ENCODE assay signal across 39 cellular contexts in the genomic region with DNA sequence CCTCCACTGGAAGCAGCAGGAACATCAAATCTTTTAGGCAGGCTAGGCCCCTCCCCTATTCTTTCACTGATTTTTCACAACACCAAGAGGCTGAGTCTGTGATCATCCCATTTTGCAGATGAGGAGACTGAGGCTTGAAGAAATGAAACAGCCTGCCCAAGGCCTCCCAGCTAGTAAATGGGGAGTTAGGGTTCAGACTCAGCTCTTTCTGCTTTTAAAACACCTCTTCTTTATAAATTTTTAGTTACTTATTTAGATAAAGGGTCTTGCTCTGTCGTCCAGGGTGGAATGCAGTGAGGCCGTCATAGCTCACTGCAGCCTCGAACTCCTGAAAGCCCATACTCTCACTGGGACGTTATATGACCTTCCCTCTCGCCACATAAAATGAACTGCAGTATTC.
"Had no signal": no experiment of that assay in that cellular context is flagged by ENCODE, and none has a peak within 500 bp of the region (broad histone marks: within the 10 kb centered on the region; RNA-seq: fewer than 3 reads in every experiment).

No MANE protein-coding gene starts in this region.

- H3K27me3 Mint-ChIP-seq: activated naive CD4-positive, alpha-beta T cell treated with anti-CD3 and anti-CD28 coated beads, Interleukin-2, amount 10 ng/mL, durations not matched to agents 7 days and 5 days; activated naive CD4-positive, alpha-beta T cell treated with anti-CD3 and anti-CD28 coated beads, Interleukin-2, amount 50 U/mL, for 24 hours; activated naive CD8-positive, alpha-beta T cell; activated naive CD8-positive, alpha-beta T cell treated with anti-CD3 and anti-CD28 coated beads for 36 hours; activated naive CD8-positive, alpha-beta T cell treated with anti-CD3 and anti-CD28 coated beads, Interleukin-2, amount 10 ng/mL, durations not matched to agents 7 days and 5 days; activated T-cell treated with anti-CD3 and anti-CD28 coated beads, Interleukin-2, amount 50 U/mL, for 24 hours; activated T-helper 17 cell treated with anti-CD3 and anti-CD28 coated beads, Interleukin-2, amount 50 U/mL, for 72 hours; brain; central memory CD8-positive, alpha-beta T cell had no signal

- ATAC-seq: activated naive CD4-positive, alpha-beta T cell treated with anti-CD3 and anti-CD28 coated beads, Interleukin-2, amount 50 U/mL, for 72 hours; activated naive CD8-positive, alpha-beta T cell treated with anti-CD3 and anti-CD28 coated beads, Interleukin-2, amount 50 U/mL, for 24 hours; activated T-cell treated with anti-CD3 and anti-CD28 coated beads, Interleukin-2, amount 50 U/mL, for 4 hours; activated T-cell treated with anti-CD3 and anti-CD28 coated beads, Interleukin-2, amount 50 U/mL, for 72 hours; activated T-helper 17 cell treated with anti-CD3 and anti-CD28 coated beads, Interleukin-2, amount 50 U/mL, for 72 hours; body of pancreas had no signal

- H3K4me1 Mint-ChIP-seq: activated T-helper 17 cell treated with anti-CD3 and anti-CD28 coated beads, Interleukin-2, amount 50 U/mL, for 72 hours had no signal

- DNase-seq: activated effector memory CD4-positive, alpha-beta T cell treated with anti-CD3 and anti-CD28 coated beads, Interleukin-2, amount 50 U/mL, for 16 hours; activated effector memory CD4-positive, alpha-beta T cell treated with Interleukin-2 at 50 U/mL for 16 hours; activated gamma-delta T cell; activated gamma-delta T cell treated with Interleukin-2 at 50 U/mL for 16 hours; activated naive CD4-positive, alpha-beta T cell; activated naive CD4-positive, alpha-beta T cell treated with anti-CD3 and anti-CD28 coated beads for 36 hours; activated naive CD4-positive, alpha-beta T cell treated with anti-CD3 and anti-CD28 coated beads, Interleukin-2, amount 10 ng/mL, durations not matched to agents 7 days and 5 days; activated naive CD4-positive, alpha-beta T cell treated with anti-CD3 and anti-CD28 coated beads, Interleukin-2, amount 50 U/mL, for 16 hours; activated naive CD4-positive, alpha-beta T cell treated with Interleukin-2 at 50 U/mL for 16 hours; activated naive CD8-positive, alpha-beta T cell treated with anti-CD3 and anti-CD28 coated beads for 36 hours; activated naive CD8-positive, alpha-beta T cell treated with anti-CD3 and anti-CD28 coated beads, Interleukin-2, amount 10 ng/mL, durations not matched to agents 7 days and 5 days; activated naive CD8-positive, alpha-beta T cell treated with anti-CD3 and anti-CD28 coated beads, Interleukin-2, amount 50 U/mL, for 24 hours; activated T-cell treated with anti-CD3 and anti-CD28 coated beads, Interleukin-2, amount 50 U/mL, for 1 hour; activated T-cell treated with anti-CD3 and anti-CD28 coated beads, Interleukin-2, amount 50 U/mL, for 24 hours; activated T-cell treated with anti-CD3 and anti-CD28 coated beads, Interleukin-2, amount 50 U/mL, for 4 hours; activated T-cell treated with anti-CD3 and anti-CD28 coated beads, Interleukin-2, amount 50 U/mL, for 48 hours; activated T-cell treated with anti-CD3 and anti-CD28 coated beads, Interleukin-2, amount 50 U/mL, for 72 hours; adrenal gland; amniotic stem cell; amygdala; anterior cingulate cortex; aorta; body of pancreas; brain microvascular endothelial cell; caudate nucleus; central memory CD4-positive, alpha-beta T cell; cerebellar nuclear complex had no signal

- H3K36me3 ChIP-seq: adrenal gland, breast epithelium, cardiac muscle cell had no signal

- H3K27me3 ChIP-seq: adrenal gland, ascending aorta, body of pancreas, brain microvascular endothelial cell, breast epithelium, cardiac muscle cell had no signal

- H3K36me3 Mint-ChIP-seq: activated naive CD4-positive, alpha-beta T cell treated with anti-CD3 and anti-CD28 coated beads, Interleukin-2, amount 10 ng/mL, durations not matched to agents 7 days and 5 days; activated naive CD4-positive, alpha-beta T cell treated with anti-CD3 and anti-CD28 coated beads, Interleukin-2, amount 50 U/mL, for 24 hours; activated naive CD4-positive, alpha-beta T cell treated with anti-CD3 and anti-CD28 coated beads, Interleukin-2, amount 50 U/mL, for 72 hours; activated naive CD8-positive, alpha-beta T cell treated with anti-CD3 and anti-CD28 coated beads, Interleukin-2, amount 10 ng/mL, durations not matched to agents 7 days and 5 days had no signal

- H3K4me3 Mint-ChIP-seq: activated naive CD4-positive, alpha-beta T cell treated with anti-CD3 and anti-CD28 coated beads for 36 hours; activated naive CD4-positive, alpha-beta T cell treated with anti-CD3 and anti-CD28 coated beads, Interleukin-2, amount 10 ng/mL, durations not matched to agents 7 days and 5 days; activated naive CD4-positive, alpha-beta T cell treated with anti-CD3 and anti-CD28 coated beads, Interleukin-2, amount 50 U/mL, for 24 hours; activated naive CD8-positive, alpha-beta T cell; activated naive CD8-positive, alpha-beta T cell treated with anti-CD3 and anti-CD28 coated beads for 36 hours; activated naive CD8-positive, alpha-beta T cell treated with anti-CD3 and anti-CD28 coated beads, Interleukin-2, amount 10 ng/mL, durations not matched to agents 7 days and 5 days; activated naive CD8-positive, alpha-beta T cell treated with anti-CD3 and anti-CD28 coated beads, Interleukin-2, amount 50 U/mL, for 24 hours; activated T-cell treated with anti-CD3 and anti-CD28 coated beads, Interleukin-2, amount 50 U/mL, for 24 hours; activated T-cell treated with anti-CD3 and anti-CD28 coated beads, Interleukin-2, amount 50 U/mL, for 4 hours; activated T-cell treated with anti-CD3 and anti-CD28 coated beads, Interleukin-2, amount 50 U/mL, for 72 hours; activated T-helper 17 cell treated with anti-CD3 and anti-CD28 coated beads, Interleukin-2, amount 50 U/mL, for 72 hours; brain; central memory CD8-positive, alpha-beta T cell had no signal

- H3K9me3 ChIP-seq: adrenal gland, ascending aorta, body of pancreas, breast epithelium had no signal

- FAIRE-seq: astrocyte, bronchial epithelial cell had no signal

- H3K4me1 ChIP-seq: ascending aorta, body of pancreas, breast epithelium had no signal

- H3K9me3 Mint-ChIP-seq: activated naive CD4-positive, alpha-beta T cell treated with anti-CD3 and anti-CD28 coated beads for 36 hours; activated naive CD4-positive, alpha-beta T cell treated with anti-CD3 and anti-CD28 coated beads, Interleukin-2, amount 10 ng/mL, durations not matched to agents 7 days and 5 days; activated naive CD4-positive, alpha-beta T cell treated with anti-CD3 and anti-CD28 coated beads, Interleukin-2, amount 50 U/mL, for 24 hours; activated naive CD4-positive, alpha-beta T cell treated with anti-CD3 and anti-CD28 coated beads, Interleukin-2, amount 50 U/mL, for 72 hours; activated naive CD8-positive, alpha-beta T cell treated with anti-CD3 and anti-CD28 coated beads for 36 hours; activated naive CD8-positive, alpha-beta T cell treated with anti-CD3 and anti-CD28 coated beads, Interleukin-2, amount 10 ng/mL, durations not matched to agents 7 days and 5 days; activated naive CD8-positive, alpha-beta T cell treated with anti-CD3 and anti-CD28 coated beads, Interleukin-2, amount 50 U/mL, for 24 hours; activated T-cell treated with anti-CD3 and anti-CD28 coated beads, Interleukin-2, amount 50 U/mL, for 24 hours; activated T-cell treated with anti-CD3 and anti-CD28 coated beads, Interleukin-2, amount 50 U/mL, for 4 hours; activated T-cell treated with anti-CD3 and anti-CD28 coated beads, Interleukin-2, amount 50 U/mL, for 72 hours; activated T-helper 17 cell treated with anti-CD3 and anti-CD28 coated beads, Interleukin-2, amount 50 U/mL, for 72 hours; activated T-helper 2 cell treated with anti-CD3 and anti-CD28 coated beads, Interferon-gamma antibody, Interleukin-2, Interleukin-4, amounts not matched to agents 10 μg/mL and 5 μg/mL and 100 μg/mL, durations not matched to agents 14 hours and 24 hours and 36 hours; brain; central memory CD8-positive, alpha-beta T cell had no signal

- H3K4me3 ChIP-seq: adrenal gland, ascending aorta, body of pancreas, breast epithelium, cardiac muscle cell had no signal

- H3K27ac ChIP-seq: adrenal gland, ascending aorta, body of pancreas, brain microvascular endothelial cell, breast epithelium, cardiac muscle cell had no signal

- H3K27ac Mint-ChIP-seq: activated naive CD4-positive, alpha-beta T cell treated with anti-CD3 and anti-CD28 coated beads for 36 hours; activated naive CD4-positive, alpha-beta T cell treated with anti-CD3 and anti-CD28 coated beads, Interleukin-2, amount 10 ng/mL, durations not matched to agents 7 days and 5 days; activated naive CD4-positive, alpha-beta T cell treated with anti-CD3 and anti-CD28 coated beads, Interleukin-2, amount 50 U/mL, for 24 hours; activated naive CD4-positive, alpha-beta T cell treated with anti-CD3 and anti-CD28 coated beads, Interleukin-2, amount 50 U/mL, for 72 hours; activated naive CD8-positive, alpha-beta T cell; activated naive CD8-positive, alpha-beta T cell treated with anti-CD3 and anti-CD28 coated beads for 36 hours; activated naive CD8-positive, alpha-beta T cell treated with anti-CD3 and anti-CD28 coated beads, Interleukin-2, amount 10 ng/mL, durations not matched to agents 7 days and 5 days; activated naive CD8-positive, alpha-beta T cell treated with anti-CD3 and anti-CD28 coated beads, Interleukin-2, amount 50 U/mL, for 24 hours; activated T-cell treated with anti-CD3 and anti-CD28 coated beads, Interleukin-2, amount 50 U/mL, for 72 hours; activated T-helper 17 cell treated with anti-CD3 and anti-CD28 coated beads, Interleukin-2, amount 50 U/mL, for 72 hours; activated T-helper 2 cell treated with anti-CD3 and anti-CD28 coated beads, Interferon-gamma antibody, Interleukin-2, Interleukin-4, amounts not matched to agents 10 μg/mL and 5 μg/mL and 100 μg/mL, durations not matched to agents 14 hours and 24 hours and 36 hours had no signal
